Comparison of ENCODE assay signal across 17 cellular contexts in genomic region chr4:124432500-124432899, GRCh38.
DNase-seq lines count a peak whose midpoint lies in the region; ATAC-seq and TF ChIP-seq lines count a peak whose summit lies in the region.
"Had no signal": no experiment of that assay in that cellular context is flagged by ENCODE, and none has a peak within 500 bp of the region (broad histone marks: within the 10 kb centered on the region; RNA-seq: fewer than 3 reads in every experiment).

No MANE protein-coding gene starts in this region.

- H3K4me3 ChIP-seq in RWPE2 (ENCODE audit: severe bottlenecking) = no peak overlapping the region
- H3K4me3 ChIP-seq: BLaER1 treated with 17β-estradiol and CSF1 and Interleukin-3, amounts not matched to agents 10 nM and 100 nM; smooth muscle cell; uterus had no signal

- H3K36me3 Mint-ChIP-seq in osteocyte (ENCODE audit: unreplicated experiment) = no peaks in the 10 kb centered on the region
- H3K36me3 Mint-ChIP-seq: activated CD4-positive, alpha-beta memory T cell treated with anti-CD3 and anti-CD28 coated beads for 36 hours had no signal

- ATAC-seq in RWPE2 (ENCODE audit: low read depth) = peak; percentile 77
- no peak for ATAC-seq in stimulated activated naive CD8-positive, alpha-beta T cell treated with anti-CD3 and anti-CD28 coated beads, Interleukin-15, amount 100 ng/mL, for 72 hours
- ATAC-seq: stimulated activated naive CD8-positive, alpha-beta T cell treated with anti-CD3 and anti-CD28 coated beads, Interleukin-15, Interleukin-2, amounts not matched to agents 100 U/mL and 50 U/mL, for 24 hours had no signal

- DNase-seq in ELR (ENCODE audit: low read depth) (peak; percentile 51), RWPE2 (ENCODE audit: low spot score) (no peak), epithelial cell of prostate (ENCODE audit: low read depth, low spot score) (no peak), osteocyte (ENCODE audit: extremely low spot score, unreplicated experiment) (no peak)
- no peak for DNase-seq in activated naive CD4-positive, alpha-beta T cell treated with Interleukin-2 at 50 U/mL for 16 hours
- no peak for DNase-seq in stimulated activated CD4-positive, alpha-beta T cell treated with anti-CD3 and anti-CD28 coated beads, Interleukin-2, amount 100 ng/mL, for 24 hours
- no peak for DNase-seq in stimulated activated naive CD8-positive, alpha-beta T cell treated with anti-CD3 and anti-CD28 coated beads, Interleukin-15, amount 100 ng/mL, for 72 hours
- no peak for DNase-seq in activated CD8-positive, alpha-beta memory T cell treated with anti-CD3 and anti-CD28 coated beads, Interleukin-2, amount 50 U/mL, for 48 hours
- DNase-seq: activated CD4-positive, alpha-beta memory T cell treated with anti-CD3 and anti-CD28 coated beads for 36 hours; amygdala; Kasumi-1; mesendoderm; NCI-H446; stimulated activated naive CD8-positive, alpha-beta T cell treated with anti-CD3 and anti-CD28 coated beads, Interleukin-15, Interleukin-2, amounts not matched to agents 100 U/mL and 50 U/mL, for 24 hours; uterus had no signal

- H3K27me3 ChIP-seq in RWPE2 (ENCODE audit: insufficient read depth, poor library complexity, severe bottlenecking) = no peaks in the 10 kb centered on the region
- H3K27me3 ChIP-seq: BLaER1 treated with 17β-estradiol and CSF1 and Interleukin-3, amounts not matched to agents 10 nM and 100 nM; uterus had no signal

- H3K36me3 ChIP-seq in RWPE2 (ENCODE audit: low read depth) = no peaks in the 10 kb centered on the region
- H3K36me3 ChIP-seq: BLaER1 treated with 17β-estradiol and CSF1 and Interleukin-3, amounts not matched to agents 10 nM and 100 nM; uterus had no signal

- H3K9me3 ChIP-seq in RWPE2 (ENCODE audit: severe bottlenecking) = no peaks in the 10 kb centered on the region
- H3K9me3 ChIP-seq: uterus had no signal

- H3K27ac Mint-ChIP-seq in osteocyte (ENCODE audit: unreplicated experiment) = peak overlapping the region; percentile 28
- H3K27ac Mint-ChIP-seq in stimulated activated naive CD8-positive, alpha-beta T cell treated with anti-CD3 and anti-CD28 coated beads, Interleukin-15, amount 100 ng/mL, for 72 hours = no peak overlapping the region
- H3K27ac Mint-ChIP-seq: activated CD4-positive, alpha-beta memory T cell treated with anti-CD3 and anti-CD28 coated beads for 36 hours had no signal

- no peaks in the 10 kb centered on the region for H3K27me3 Mint-ChIP-seq in osteocyte (ENCODE audit: unreplicated experiment)
- H3K27me3 Mint-ChIP-seq in stimulated activated naive CD8-positive, alpha-beta T cell treated with anti-CD3 and anti-CD28 coated beads, Interleukin-15, amount 100 ng/mL, for 72 hours = no peaks in the 10 kb centered on the region
- H3K27me3 Mint-ChIP-seq: activated CD4-positive, alpha-beta memory T cell treated with anti-CD3 and anti-CD28 coated beads for 36 hours had no signal

- TF ChIP-seq CTCF in RWPE2 (IDR thresholded peaks at IDR 0.05; ENCODE audit: poor library complexity, severe bottlenecking) = no peak
- TF ChIP-seq CTCF in osteocyte (IDR thresholded peaks at IDR 0.05) = no peak

- no peak overlapping the region for H3K4me3 Mint-ChIP-seq in osteocyte (ENCODE audit: unreplicated experiment)
- no peak overlapping the region for H3K4me3 Mint-ChIP-seq in stimulated activated naive CD8-positive, alpha-beta T cell treated with anti-CD3 and anti-CD28 coated beads, Interleukin-15, amount 100 ng/mL, for 72 hours
- H3K4me3 Mint-ChIP-seq: activated CD4-positive, alpha-beta memory T cell treated with anti-CD3 and anti-CD28 coated beads for 36 hours had no signal

- no peaks in the 10 kb centered on the region for H3K9me3 Mint-ChIP-seq in osteocyte (ENCODE audit: unreplicated experiment)
- H3K9me3 Mint-ChIP-seq in stimulated activated naive CD8-positive, alpha-beta T cell treated with anti-CD3 and anti-CD28 coated beads, Interleukin-15, amount 100 ng/mL, for 72 hours = peaks cover 0 to 9% of the 10 kb centered on the region in 2 donors
- H3K9me3 Mint-ChIP-seq: activated CD4-positive, alpha-beta memory T cell treated with anti-CD3 and anti-CD28 coated beads for 36 hours had no signal

- H3K4me1 Mint-ChIP-seq in osteocyte (ENCODE audit: unreplicated experiment) = peaks cover 40% of the 10 kb centered on the region
- H3K4me1 Mint-ChIP-seq in stimulated activated naive CD8-positive, alpha-beta T cell treated with anti-CD3 and anti-CD28 coated beads, Interleukin-15, amount 100 ng/mL, for 72 hours = no peaks in the 10 kb centered on the region

- peak overlapping the region; percentile 96 for H3K27ac ChIP-seq in RWPE2 (ENCODE audit: poor library complexity, severe bottlenecking)
- peak overlapping the region; percentile 62 for H3K27ac ChIP-seq in epithelial cell of prostate
- H3K27ac ChIP-seq: uterus had no signal

- H3K4me1 ChIP-seq in RWPE2 (ENCODE audit: insufficient read depth, poor library complexity, severe bottlenecking) = peaks cover 64% of the 10 kb centered on the region
- H3K4me1 ChIP-seq: uterus had no signal
